In genomic region chr5:179558912-179559279, GRCh38 we compare ENCODE assay signal across 9 cellular contexts. TPM values are rescaled to one million over a fixed set of nuclear protein-coding genes. Genes with fewer than 3 reads are reported as not detected.
A peak's percentile ranks its signal among the peaks of the same experiment; 100 is the strongest.
DNase-seq lines count a peak whose midpoint lies in the region; ATAC-seq, FAIRE-seq and TF ChIP-seq lines count a peak whose summit lies in the region.
"Had no signal": no experiment of that assay in that cellular context is flagged by ENCODE, and none has a peak within 500 bp of the region (broad histone marks: within the 10 kb centered on the region; RNA-seq: fewer than 3 reads in every experiment).

No MANE protein-coding gene starts in this region.

- H3K4me3 Mint-ChIP-seq in Calu3 (ENCODE audit: low read depth, unreplicated experiment): peak overlapping the region; percentile 88

- DNase-seq in Calu3 (peak; percentile 58), HT-29 (ENCODE audit: low spot score) (peak; percentile 73), SJSA1 (ENCODE audit: low read depth in 1 of 2, low spot score in 2 of 2) (no peak), endothelial cell of umbilical vein (ENCODE audit: low read depth, low spot score) (peak; percentile 61), GDM1 (lab: John Stamatoyannopoulos, UW) (no peak)

- peaks cover 22% of the 10 kb centered on the region for H3K79me2 ChIP-seq in endothelial cell of umbilical vein (ENCODE audit: control insufficient read depth, insufficient read depth, low read length)

- H2AFZ ChIP-seq in endothelial cell of umbilical vein (ENCODE audit: low read depth, low read length): peak overlapping the region; percentile 78

- no peaks in the 10 kb centered on the region for H3K9me3 Mint-ChIP-seq in Calu3 (ENCODE audit: low read depth, unreplicated experiment)

- POLR2A ChIA-PET in endothelial cell of umbilical vein (lab: Charles Lee): interaction anchor here (0.9 to 1.9 kb wide), 3 partner anchors 8 to 262 kb away, joined by 3 to 13 read pairs (median 8); partner anchors contain the start of genes HNRNPH1, RUFY1 and SQSTM1

- H3K27ac ChIP-seq in SJSA1 (peak overlapping the region; percentile 43), endothelial cell of umbilical vein (ENCODE audit: insufficient read depth, low read depth, low read length) (peak overlapping the region; percentile 56), muscle layer of duodenum (ENCODE audit: low read length) (peak overlapping the region; percentile 90)

- H3K9ac ChIP-seq in endothelial cell of umbilical vein (replicated peaks; ENCODE audit: extremely low read depth, insufficient read depth, low read length): peak overlapping the region; percentile 75

- peak overlapping the region; percentile 95 for H3K27ac Mint-ChIP-seq in Calu3 (ENCODE audit: unreplicated experiment)

- H3K9me3 ChIP-seq in SJSA1 (replicated peaks) (no peaks in the 10 kb centered on the region), endothelial cell of umbilical vein (replicated peaks; ENCODE audit: control insufficient read depth, insufficient read depth, low read length) (no peaks in the 10 kb centered on the region), muscle layer of duodenum (ENCODE audit: control insufficient read depth in 1 of 2, low read length in 2 of 2) (no peaks in the 10 kb centered on the region)

- H3K36me3 Mint-ChIP-seq in Calu3 (ENCODE audit: insufficient read depth, unreplicated experiment): peaks cover 50% of the 10 kb centered on the region

- peak overlapping the region; percentile 92 for H3K4me2 ChIP-seq in endothelial cell of umbilical vein (ENCODE audit: insufficient read depth, low read length)

- peaks cover 35% of the 10 kb centered on the region for H3K36me3 ChIP-seq in SJSA1
- peaks cover 8% of the 10 kb centered on the region in 2 experiments for H3K36me3 ChIP-seq in endothelial cell of umbilical vein (ENCODE audit: control insufficient read depth in 2 of 2, extremely low read depth in 1 of 2, insufficient read depth in 2 of 2, low read length in 2 of 2)
- H3K36me3 ChIP-seq in muscle layer of duodenum (ENCODE audit: control insufficient read depth in 1 of 2, insufficient read depth in 2 of 2, low read length in 2 of 2): peaks cover 12 to 17% of the 10 kb centered on the region in 2 donors

- H3K27me3 ChIP-seq in SJSA1 (replicated peaks): no peaks in the 10 kb centered on the region
- H3K27me3 ChIP-seq in endothelial cell of umbilical vein (ENCODE audit: control insufficient read depth in 2 of 2, insufficient read depth in 2 of 2, low read length in 2 of 2): no peaks in the 10 kb centered on the region
- no peaks in the 10 kb centered on the region for H3K27me3 ChIP-seq in muscle layer of duodenum (ENCODE audit: low read depth, low read length)

- TF ChIP-seq CTCF in Calu3 (IDR thresholded peaks at IDR 0.05; ENCODE audit: unreplicated experiment): no peak
- no peak for TF ChIP-seq CTCF in endothelial cell of umbilical vein (IDR thresholded peaks at IDR 0.05; ENCODE audit: extremely low read depth in 1 of 2, insufficient read depth in 1 of 2, low read depth in 1 of 2, low read length in 2 of 2)

- CTCF ChIA-PET in Calu3 (lab: Charles Lee) (interaction anchor here (0.6 to 0.8 kb wide), 2 partner anchors 8 to 512 kb away, joined by 3 to 7 read pairs; partner anchors contain the start of gene RUFY1), endothelial cell of umbilical vein (lab: Charles Lee) (interaction anchor here (0.9 to 1.1 kb wide), 2 partner anchors 8 to 17 kb away, joined by 3 to 4 read pairs; partner anchors contain the start of gene RUFY1)

- dilution Hi-C loops in endothelial cell of umbilical vein (cut with MboI; ENCODE audit: extremely low pct_ligation_motif_present, low sequenced_read_pairs): no loop called here

- no peaks in the 10 kb centered on the region for H3K9me1 ChIP-seq in endothelial cell of umbilical vein (replicated peaks; ENCODE audit: control insufficient read depth, extremely low read depth, insufficient read depth, low read length)

- H3K27me3 Mint-ChIP-seq in Calu3 (ENCODE audit: unreplicated experiment): no peaks in the 10 kb centered on the region

- H3K4me3 ChIP-seq in SJSA1: peak overlapping the region; percentile 42
- H3K4me3 ChIP-seq in endothelial cell of umbilical vein (replicated peaks in 1 of 3; ENCODE audit: insufficient read depth in 1 of 3, low read depth in 1 of 3, low read length in 3 of 3): peak overlapping the region; percentile 22 to 83 (median 48)
- H3K4me3 ChIP-seq in muscle layer of duodenum (ENCODE audit: low read depth in 1 of 2, low read length in 2 of 2): peak overlapping the region; percentile 80 to 84
- H3K4me3 ChIP-seq: K562 had no signal

- H3K4me1 ChIP-seq in SJSA1 (replicated peaks) (peaks cover 8% of the 10 kb centered on the region), endothelial cell of umbilical vein (ENCODE audit: control insufficient read depth, extremely low read depth, insufficient read depth, low read length) (peaks cover 17% of the 10 kb centered on the region), muscle layer of duodenum (ENCODE audit: control insufficient read depth in 1 of 2, insufficient read depth in 2 of 2, low read length in 2 of 2) (peaks cover 0 to 7% of the 10 kb centered on the region in 2 donors)

- intact Hi-C loops in Calu3 (cut with micrococcal nuclease; ENCODE audit: unreplicated experiment) (loop anchor here (10.0 kb wide), 1 partner anchor 136 kb away; the partner anchor contains the start of gene CANX), endothelial cell of umbilical vein (cut with micrococcal nuclease) (loop anchor here (1.0 to 10.0 kb wide), 8 partner anchors 8 to 1646 kb away; partner anchors contain the start of genes SQSTM1, TRIM7 and ZNF354B)

- no peaks in the 10 kb centered on the region for H4K20me1 ChIP-seq in endothelial cell of umbilical vein (replicated peaks; ENCODE audit: control insufficient read depth, extremely low read depth, insufficient read depth, low read length)

- no peak for ATAC-seq in HG03571 (IDR thresholded peaks at IDR 0.05; ENCODE audit: unreplicated experiment)
- no peak for ATAC-seq in GM19023 (IDR thresholded peaks at IDR 0.05; ENCODE audit: unreplicated experiment)

- TSS peak; percentile 96 for BruUV-seq in Calu3 (replicated peaks; lab: Mats Ljungman, UMichigan)
- BruUV-seq in endothelial cell of umbilical vein (replicated peaks; lab: Mats Ljungman, UMichigan): no TSS peak

- TF ChIP-seq POLR2A in endothelial cell of umbilical vein (IDR thresholded peaks at IDR 0.05; ENCODE audit: low read depth, low read length): no peak

- H3K4me1 Mint-ChIP-seq in Calu3 (ENCODE audit: low read depth, unreplicated experiment): peaks cover 15% of the 10 kb centered on the region

- FAIRE-seq in endothelial cell of umbilical vein (lab: Jason Lieb, UNC): peak; percentile 31
- FAIRE-seq: K562 had no signal

TF ChIP-seq in endothelial cell of umbilical vein, 7 proteins besides CTCF, POLR2A, EP300 and RAD21:
- no peak for TF ChIP-seq MAX (IDR thresholded peaks at IDR 0.05; ENCODE audit: insufficient read depth, insufficient read length)
- no peak for TF ChIP-seq MYC (IDR thresholded peaks at IDR 0.05; ENCODE audit: low read depth, low read length)
- TF ChIP-seq JUN (IDR thresholded peaks at IDR 0.05; ENCODE audit: borderline replicate concordance, insufficient read depth, insufficient read length, low read depth): no peak
- no peak for TF ChIP-seq POLR2AphosphoS5 (IDR thresholded peaks at IDR 0.05; ENCODE audit: insufficient read depth, low read depth, low read length)
- TF ChIP-seq FOS (IDR thresholded peaks at IDR 0.05; ENCODE audit: borderline replicate concordance, insufficient read depth, low read length): no peak
- TF ChIP-seq EZH2 (IDR thresholded peaks at IDR 0.05; ENCODE audit: borderline replicate concordance, low read depth, low read length, severe bottlenecking): no peak
- TF ChIP-seq GATA2 (IDR thresholded peaks at IDR 0.05; ENCODE audit: insufficient read depth, insufficient read length, low read depth, low read length): no peak

RNA-seq across cellular contexts. Expression of gene RUFY1, which starts 8.5 kb away (rescaled TPM):
- total RNA-seq in Calu3 (2022) (41.2 and 41.5 TPM in 2 replicates), endothelial cell of umbilical vein (43.3 and 44.9 TPM in 2 replicates)
- total RNA-seq in HT-29 (2014; rRNA removed; shearing (Covaris generic)): 41.8 and 45.5 TPM in 2 replicates
- total RNA-seq in SJSA1 (2014; rRNA removed; shearing (Covaris generic)): 38.4 and 41.9 TPM in 2 replicates
- 25.4 and 25.6 TPM in 2 replicates for polyA plus RNA-seq in endothelial cell of umbilical vein
- polyA plus RNA-seq in endothelial cell of umbilical vein (2011; cell fraction: cytosol; rRNA removed): 25.4 and 26.8 TPM in 2 replicates
- 59.7 and 71.6 TPM in 2 replicates for polyA plus RNA-seq in endothelial cell of umbilical vein (2011; cell fraction: nucleus; rRNA removed)
- 26.9 and 28.1 TPM in 2 replicates for polyA plus RNA-seq in endothelial cell of umbilical vein (2012)
- polyA minus RNA-seq in endothelial cell of umbilical vein: 32.1 and 39.4 TPM in 2 replicates
- 15.3 TPM for polyA minus RNA-seq in endothelial cell of umbilical vein (2011; cell fraction: cytosol; rRNA and poly(A)+ RNA removed)
- 31.0 and 36.0 TPM in 2 replicates for polyA minus RNA-seq in endothelial cell of umbilical vein (2011; cell fraction: nucleus; rRNA and poly(A)+ RNA removed)

Comparison
In these comparisons a context has a peak if more than half of its experiments do, and no peak if none do; other contexts are left out.
1. DNase-seq: peak in Calu3 (single experiment), HT-29 (single experiment) and endothelial cell of umbilical vein (single experiment); none in SJSA1 (0 of 2) and GDM1 (single experiment).
2. Peak in every context shown above with its lines, with median percentiles within 50 percentile points of each other: H3K27ac ChIP-seq and H3K4me3 ChIP-seq.